ENCODE assay signal across 10 cellular contexts in the genomic region with DNA sequence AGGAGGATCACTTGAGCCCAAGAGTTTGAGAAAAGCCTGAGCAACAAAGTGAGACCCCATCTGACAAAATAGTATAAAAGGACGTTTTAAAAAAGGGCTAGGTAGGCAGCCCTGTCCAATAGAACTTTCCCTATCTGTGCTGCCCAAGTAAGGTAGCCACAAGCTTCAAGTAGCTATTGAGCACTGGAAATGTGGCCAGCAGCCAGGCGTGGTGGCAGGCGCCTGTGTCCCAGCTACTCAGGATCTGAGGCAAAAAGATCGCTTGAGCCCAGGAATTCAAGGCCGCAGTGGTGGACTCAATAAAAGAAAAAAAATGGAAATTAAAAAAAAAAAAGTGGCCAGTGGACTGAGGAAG. TPM values are rescaled to one million over a fixed set of nuclear protein-coding genes. Genes with fewer than 3 reads are reported as not detected.
DNase-seq lines count a peak whose midpoint lies in the region; ATAC-seq and TF ChIP-seq lines count a peak whose summit lies in the region.
"Had no signal": no experiment of that assay in that cellular context is flagged by ENCODE, and none has a peak within 500 bp of the region (broad histone marks: within the 10 kb centered on the region; RNA-seq: fewer than 3 reads in every experiment).

No MANE protein-coding gene starts in this region.

- no peaks in the 10 kb centered on the region for H3K9me3 ChIP-seq in mesodermal cell (ENCODE audit: control insufficient read depth, low read length)
- H3K9me3 ChIP-seq: body of pancreas had no signal

- peaks cover 48% of the 10 kb centered on the region for H3K79me2 ChIP-seq in ACC112 (ENCODE audit: control insufficient read depth, insufficient read depth, low read length, unreplicated experiment)

- H3K27ac ChIP-seq in ACC112 (ENCODE audit: low read depth, low read length), result peak overlapping the region; percentile 96
- H3K27ac ChIP-seq in mesodermal cell (ENCODE audit: low read depth, low read length, severe bottlenecking), result peak overlapping the region; percentile 99

- no peak for TF ChIP-seq CTCF in GM10248 (IDR thresholded peaks at IDR 0.05; ENCODE audit: control extremely low read depth, extremely low read depth, low read depth, missing control alignments)

- H3K27me3 ChIP-seq in ACC112 (ENCODE audit: insufficient read depth, low read length), result no peaks in the 10 kb centered on the region
- H3K27me3 ChIP-seq: body of pancreas had no signal

- H3K9me3 Mint-ChIP-seq in activated T-helper 17 cell treated with anti-CD3 and anti-CD28 coated beads, Interleukin-2, amount 50 U/mL, for 72 hours, result no peaks in the 10 kb centered on the region

- peaks cover 9% of the 10 kb centered on the region for H3K4me1 Mint-ChIP-seq in activated T-helper 17 cell treated with anti-CD3 and anti-CD28 coated beads, Interleukin-2, amount 50 U/mL, for 72 hours

- H3K27ac Mint-ChIP-seq in activated T-helper 17 cell treated with anti-CD3 and anti-CD28 coated beads, Interleukin-2, amount 50 U/mL, for 72 hours, result peak overlapping the region; percentile 97

- H3K4me1 ChIP-seq in ACC112 (ENCODE audit: control insufficient read depth, insufficient read depth, low read length, unreplicated experiment) (peaks cover 19% of the 10 kb centered on the region), mesodermal cell (ENCODE audit: control insufficient read depth, insufficient read depth, low read length, poor library complexity, severe bottlenecking) (peaks cover 8% of the 10 kb centered on the region)

- peak overlapping the region; percentile 87 for H3K4me3 ChIP-seq in ACC112 (ENCODE audit: low read depth, low read length)
- no peak overlapping the region for H3K4me3 ChIP-seq in mesodermal cell (ENCODE audit: extremely low read depth, insufficient read depth, low read length, poor library complexity, severe bottlenecking)
- H3K4me3 ChIP-seq: body of pancreas had no signal

- peak; percentile 3 for DNase-seq in GM10248 (ENCODE audit: extremely low spot score)
- no peak for DNase-seq in mesenteric fat pad (ENCODE audit: low spot score)
- no peak for DNase-seq in activated gamma-delta T cell treated with Interleukin-2 at 50 U/mL for 16 hours
- no peak for DNase-seq in iPS-NIHi11 (ENCODE audit: low spot score)

- ATAC-seq in activated T-helper 17 cell treated with anti-CD3 and anti-CD28 coated beads, Interleukin-2, amount 50 U/mL, for 72 hours (replicated peaks), result no peak
- no peak for ATAC-seq in GM19324 (IDR thresholded peaks at IDR 0.05; ENCODE audit: low FRiP score, unreplicated experiment)
- ATAC-seq: body of pancreas, left colon had no signal

- WGBS in mesodermal cell (ENCODE audit: insufficient coverage in 2 of 2), 2 experiments, result 80 to 86% methylated on average over 1 to 3 of the region's 5 CpGs

- H3K36me3 Mint-ChIP-seq in activated T-helper 17 cell treated with anti-CD3 and anti-CD28 coated beads, Interleukin-2, amount 50 U/mL, for 72 hours (ENCODE audit: low read depth), result peaks cover 6% of the 10 kb centered on the region

- no peak overlapping the region for H2AFZ ChIP-seq in ACC112 (ENCODE audit: low read length, unreplicated experiment)

- H3K4me3 Mint-ChIP-seq in activated T-helper 17 cell treated with anti-CD3 and anti-CD28 coated beads, Interleukin-2, amount 50 U/mL, for 72 hours, result peak overlapping the region; percentile 100

- CTCF ChIA-PET in GM10248 (lab: Yijun Ruan, JAX), result interaction anchor here (1.4 to 7.9 kb wide), 3 partner anchors 11 to 26 kb away, joined by 3 to 49 read pairs (median 46); partner anchors contain the start of gene NOB1

- POLR2A ChIA-PET in GM10248 (lab: Yijun Ruan, JAX), result interaction anchor here (0.7 to 0.8 kb wide), 2 partner anchors 27 to 39 kb away, joined by 3 read pairs; partner anchors contain the start of gene NOB1

- no peaks in the 10 kb centered on the region for H3K27me3 Mint-ChIP-seq in activated T-helper 17 cell treated with anti-CD3 and anti-CD28 coated beads, Interleukin-2, amount 50 U/mL, for 72 hours

- H3K36me3 ChIP-seq in ACC112 (ENCODE audit: insufficient read depth, low read length), result 0 out of 2 replicates have a peak, but pooled peaks cover 3% of the 10 kb centered on the region
- peaks cover 7% of the 10 kb centered on the region for H3K36me3 ChIP-seq in mesodermal cell (ENCODE audit: control insufficient read depth, insufficient read depth, low read length)

RNA-seq across cellular contexts. Expression of gene NQO1, which starts 1.5 kb away (rescaled TPM):
- total RNA-seq in activated T-helper 17 cell treated with anti-CD3 and anti-CD28 coated beads, Interleukin-2, amount 50 U/mL, for 72 hours, result 10 to 100 TPM; 14.2 to 22.3 TPM
- polyA plus RNA-seq in mesodermal cell (2013, experiment 1 of 2), result 73.9 TPM
- 66.1 TPM for polyA plus RNA-seq in mesodermal cell (2013, experiment 2 of 2)
- total RNA-seq in mesenteric fat pad, result 270 TPM

RNA-seq across cellular contexts. Expression of gene NOB1, which starts 26.8 kb away (rescaled TPM):
- total RNA-seq in activated T-helper 17 cell treated with anti-CD3 and anti-CD28 coated beads, Interleukin-2, amount 50 U/mL, for 72 hours, result 10 to 100 TPM; 92.0 to 95.9 TPM
- 53.5 TPM for polyA plus RNA-seq in mesodermal cell (2013, experiment 1 of 2)
- 50.8 TPM for polyA plus RNA-seq in mesodermal cell (2013, experiment 2 of 2)
- 41.8 TPM for total RNA-seq in mesenteric fat pad

RNA-seq across cellular contexts. Expression of gene WWP2, which starts 34.2 kb away (rescaled TPM):
- total RNA-seq in activated T-helper 17 cell treated with anti-CD3 and anti-CD28 coated beads, Interleukin-2, amount 50 U/mL, for 72 hours, result 10 to 100 TPM; 55.1 to 55.7 TPM
- 15.7 TPM for polyA plus RNA-seq in mesodermal cell (2013, experiment 1 of 2)
- 14.5 TPM for polyA plus RNA-seq in mesodermal cell (2013, experiment 2 of 2)
- 43.0 TPM for total RNA-seq in mesenteric fat pad

Comparison
In these comparisons a context has a peak if more than half of its experiments do, and no peak if none do; other contexts are left out.
1. RNA of gene NQO1, which starts 1.5 kb away (total RNA-seq): 270 TPM in mesenteric fat pad (single experiment); 14.2 to 22.3 TPM in activated T-helper 17 cell treated with anti-CD3 and anti-CD28 coated beads, Interleukin-2, amount 50 U/mL, for 72 hours; every median in the first group is over 10 times any median in the second.